ENCODE assay signal across 8 cellular contexts in genomic region chr19:41298327-41298964, GRCh38. TPM values are rescaled to one million over a fixed set of nuclear protein-coding genes. Genes with fewer than 3 reads are reported as not detected.
DNase-seq lines count a peak whose midpoint lies in the region; ATAC-seq and TF ChIP-seq lines count a peak whose summit lies in the region.

No MANE protein-coding gene starts in this region.

- WGBS in urinary bladder = 21% methylated on average over 4 of the region's 4 CpGs

- ATAC-seq in stimulated activated naive CD8-positive, alpha-beta T cell treated with anti-CD3 and anti-CD28 coated beads, Interleukin-15, Interleukin-2, amounts not matched to agents 100 U/mL and 50 U/mL, for 24 hours = peak; percentile 55
- ATAC-seq in stimulated activated naive CD8-positive, alpha-beta T cell treated with anti-CD3 and anti-CD28 coated beads, Interleukin-15, amount 100 ng/mL, for 72 hours = no peak

- no peaks in the 10 kb centered on the region for H3K27me3 Mint-ChIP-seq in stimulated activated naive CD8-positive, alpha-beta T cell treated with anti-CD3 and anti-CD28 coated beads, Interleukin-15, amount 100 ng/mL, for 72 hours

- intact Hi-C loops in OCI-LY7 (cut with micrococcal nuclease; ENCODE audit: unreplicated experiment) = no loop called here

- TF ChIP-seq CTCF in OCI-LY7 (conservative IDR thresholded peaks at IDR 0.05; ENCODE audit: low read length) = no peak

- no peak overlapping the region for H3K4me2 ChIP-seq in OCI-LY7 (ENCODE audit: low read length)

- H4K20me1 ChIP-seq in OCI-LY7 (ENCODE audit: insufficient read depth, low read length) = no peaks in the 10 kb centered on the region

- H3K27ac ChIP-seq in OCI-LY7 (ENCODE audit: low read depth, low read length, poor library complexity, severe bottlenecking) (peak overlapping the region; percentile 14), urinary bladder (ENCODE audit: low read depth) (peak overlapping the region; percentile 65)

- peak; percentile 60 for DNase-seq in stimulated activated naive CD8-positive, alpha-beta T cell treated with anti-CD3 and anti-CD28 coated beads, Interleukin-15, Interleukin-2, amounts not matched to agents 100 U/mL and 50 U/mL, for 24 hours
- no peak for DNase-seq in stimulated activated naive CD8-positive, alpha-beta T cell treated with anti-CD3 and anti-CD28 coated beads, Interleukin-15, amount 100 ng/mL, for 72 hours
- DNase-seq in OCI-LY7 (ENCODE audit: low spot score) = no peak
- peak; percentile 68 for DNase-seq in dermis blood vessel endothelial cell
- peak; percentile 16 for DNase-seq in midbrain (lab: John Stamatoyannopoulos, UW)
- DNase-seq in iPS-NIHi7 (ENCODE audit: extremely low spot score) = no peak
- DNase-seq in NCI-H146 treated with DMSO at 0.1 percent for 48 hours (lab: John Stamatoyannopoulos, UW; ENCODE audit: unreplicated experiment) = no peak

- no peaks in the 10 kb centered on the region for H3K9me3 Mint-ChIP-seq in stimulated activated naive CD8-positive, alpha-beta T cell treated with anti-CD3 and anti-CD28 coated beads, Interleukin-15, amount 100 ng/mL, for 72 hours

- H3K9me3 ChIP-seq in OCI-LY7 (ENCODE audit: low read length) = no peaks in the 10 kb centered on the region

- H3K4me3 Mint-ChIP-seq in stimulated activated naive CD8-positive, alpha-beta T cell treated with anti-CD3 and anti-CD28 coated beads, Interleukin-15, amount 100 ng/mL, for 72 hours = peak overlapping the region in 1 of 2 donors; percentile 38

- H3K4me1 ChIP-seq in OCI-LY7 (ENCODE audit: insufficient read depth, low read length, poor library complexity, severe bottlenecking) = peaks cover 16% of the 10 kb centered on the region
- no peaks in the 10 kb centered on the region for H3K4me1 ChIP-seq in urinary bladder (ENCODE audit: insufficient read depth)

- peaks cover 100% of the 10 kb centered on the region for H3K36me3 ChIP-seq in OCI-LY7 (ENCODE audit: insufficient read depth, low read length)
- no peaks in the 10 kb centered on the region for H3K36me3 ChIP-seq in urinary bladder (ENCODE audit: insufficient read depth)

- no peaks in the 10 kb centered on the region for H3K79me2 ChIP-seq in OCI-LY7 (ENCODE audit: insufficient read depth, low read depth, low read length)

- no peaks in the 10 kb centered on the region for H3K9me2 ChIP-seq in OCI-LY7 (ENCODE audit: insufficient read depth, low read length)

- POLR2A ChIA-PET in OCI-LY7 (lab: Charles Lee) = interaction anchor here (0.7 to 0.8 kb wide), 2 partner anchors 54 to 689 kb away, joined by 3 read pairs; no protein-coding TSS in a partner anchor

- H3K27ac Mint-ChIP-seq in stimulated activated naive CD8-positive, alpha-beta T cell treated with anti-CD3 and anti-CD28 coated beads, Interleukin-15, amount 100 ng/mL, for 72 hours = peak overlapping the region in 1 of 2 donors; percentile 73

- H3K4me3 ChIP-seq in OCI-LY7 (ENCODE audit: low read depth, low read length, poor library complexity, severe bottlenecking) (no peak overlapping the region), urinary bladder (ENCODE audit: low read depth, low read length) (no peak overlapping the region)

- peaks cover 100% of the 10 kb centered on the region for H3K4me1 Mint-ChIP-seq in stimulated activated naive CD8-positive, alpha-beta T cell treated with anti-CD3 and anti-CD28 coated beads, Interleukin-15, amount 100 ng/mL, for 72 hours

- BruUV-seq in OCI-LY7 (replicated peaks; lab: Mats Ljungman, UMichigan) = no TSS peak

- no peak overlapping the region for H2AFZ ChIP-seq in OCI-LY7 (ENCODE audit: low read length)

- CTCF ChIA-PET in OCI-LY7 (lab: Charles Lee; ENCODE audit: unreplicated experiment) = interaction anchor here (1.4 kb wide), 1 partner anchor 10 kb away, joined by 5 read pairs; no protein-coding TSS in a partner anchor

RNA-seq across cellular contexts. Expression of gene CCDC97, which starts 11.5 kb away (rescaled TPM):
- 14.4 and 15.0 TPM in 2 replicates for total RNA-seq in OCI-LY7 (2014; rRNA removed; shearing (Covaris generic))
- total RNA-seq in OCI-LY7 (2022) = 35.0 and 36.6 TPM in 2 replicates
- 7.5 and 13.2 TPM in 2 replicates for total RNA-seq in dermis blood vessel endothelial cell
- total RNA-seq in urinary bladder = 7.2 TPM
- polyA plus RNA-seq in urinary bladder = 18.0 TPM

RNA-seq across cellular contexts. Expression of gene HNRNPUL1, which starts 34.3 kb away (rescaled TPM):
- 194 and 200 TPM in 2 replicates for total RNA-seq in OCI-LY7 (2014; rRNA removed; shearing (Covaris generic))
- total RNA-seq in OCI-LY7 (2022) (360 and 377 TPM in 2 replicates), dermis blood vessel endothelial cell (63.3 and 171 TPM in 2 replicates), urinary bladder (79.3 TPM)
- polyA plus RNA-seq in urinary bladder = 123 TPM

RNA-seq across cellular contexts. Expression of gene TGFB1, which starts 55.3 kb away (rescaled TPM):
- 10.9 and 15.5 TPM in 2 replicates for total RNA-seq in OCI-LY7 (2014; rRNA removed; shearing (Covaris generic))
- total RNA-seq in OCI-LY7 (2022) = 69.9 and 88.8 TPM in 2 replicates
- 19.4 and 74.5 TPM in 2 replicates for total RNA-seq in dermis blood vessel endothelial cell
- 9.2 TPM for total RNA-seq in urinary bladder
- polyA plus RNA-seq in urinary bladder = 58.9 TPM

Comparison
In these comparisons a context has a peak if more than half of its experiments do, and no peak if none do; other contexts are left out.
1. DNase-seq: peak in stimulated activated naive CD8-positive, alpha-beta T cell treated with anti-CD3 and anti-CD28 coated beads, Interleukin-15, Interleukin-2, amounts not matched to agents 100 U/mL and 50 U/mL, for 24 hours (single experiment), dermis blood vessel endothelial cell (single experiment) and midbrain (single experiment); none in stimulated activated naive CD8-positive, alpha-beta T cell treated with anti-CD3 and anti-CD28 coated beads, Interleukin-15, amount 100 ng/mL, for 72 hours (0 of 2), OCI-LY7 (single experiment), iPS-NIHi7 (single experiment) and NCI-H146 treated with DMSO at 0.1 percent for 48 hours (single experiment).